Comparison of ENCODE assay signal across 12 cellular contexts in genomic region chr12:12883369-12884001, GRCh38. TPM values are rescaled to one million over a fixed set of nuclear protein-coding genes. Genes with fewer than 3 reads are reported as not detected.
DNase-seq lines count a peak whose midpoint lies in the region; ATAC-seq and TF ChIP-seq lines count a peak whose summit lies in the region.
"Had no signal": no experiment of that assay in that cellular context is flagged by ENCODE, and none has a peak within 500 bp of the region (broad histone marks: within the 10 kb centered on the region; RNA-seq: fewer than 3 reads in every experiment).

No MANE protein-coding gene starts in this region.

- no peaks in the 10 kb centered on the region for H3K9me3 Mint-ChIP-seq in activated CD8-positive, alpha-beta T cell treated with anti-CD3 and anti-CD28 coated beads for 36 hours

- WGBS in hepatocyte (ENCODE audit: low lambda C conversion rate, missing lambda C conversion rate), result 76% methylated on average over 6 of the region's 6 CpGs
- 75% methylated on average over 6 of the region's 6 CpGs for WGBS in smooth muscle cell (ENCODE audit: low lambda C conversion rate)

- CTCF ChIA-PET in activated CD8-positive, alpha-beta T cell treated with anti-CD3 and anti-CD28 coated beads for 36 hours (lab: Charles Lee), result no interaction called here

- H3K79me2 ChIP-seq in hepatocyte (no peaks in the 10 kb centered on the region), smooth muscle cell (ENCODE audit: low read depth) (no peaks in the 10 kb centered on the region)

- POLR2A ChIA-PET in activated CD8-positive, alpha-beta T cell treated with anti-CD3 and anti-CD28 coated beads for 36 hours (lab: Charles Lee), result no interaction called here

- H4K20me1 ChIP-seq in hepatocyte (ENCODE audit: insufficient read depth, poor library complexity, severe bottlenecking), result no peaks in the 10 kb centered on the region
- H4K20me1 ChIP-seq in smooth muscle cell (ENCODE audit: low read depth), result no peaks in the 10 kb centered on the region

- H3K4me3 Mint-ChIP-seq in activated CD8-positive, alpha-beta T cell treated with anti-CD3 and anti-CD28 coated beads for 36 hours, result no peak overlapping the region

- H3K9me2 ChIP-seq in hepatocyte (replicated peaks; ENCODE audit: insufficient read depth), result no peaks in the 10 kb centered on the region

- no peak overlapping the region for H3K4me3 ChIP-seq in adipocyte (ENCODE audit: low read length)
- H3K4me3 ChIP-seq in hepatocyte, result no peak overlapping the region
- no peak overlapping the region for H3K4me3 ChIP-seq in smooth muscle cell
- H3K4me3 ChIP-seq: cardiac muscle cell, GM12878 had no signal

- H3K27ac ChIP-seq in hepatocyte (peak overlapping the region; percentile 79), smooth muscle cell (ENCODE audit: low read depth) (peak overlapping the region; percentile 56)
- H3K27ac ChIP-seq: cardiac muscle cell had no signal

- H2AFZ ChIP-seq in hepatocyte (no peak overlapping the region), smooth muscle cell (ENCODE audit: low read depth) (no peak overlapping the region)

- H3K4me2 ChIP-seq in hepatocyte (peak overlapping the region; percentile 31), smooth muscle cell (no peak overlapping the region)

- H3K27me3 ChIP-seq in adipocyte (replicated peaks; ENCODE audit: control insufficient read depth, insufficient read depth, low read length) (no peaks in the 10 kb centered on the region), hepatocyte (no peaks in the 10 kb centered on the region), smooth muscle cell (ENCODE audit: low read depth) (no peaks in the 10 kb centered on the region)
- H3K27me3 ChIP-seq: cardiac muscle cell had no signal

- DNase-seq in H4 (ENCODE audit: low spot score) (peak; percentile 86), adipocyte (ENCODE audit: low read depth) (peak; percentile 66), hepatocyte (ENCODE audit: low spot score) (peak; percentile 64), smooth muscle cell (lab: John Stamatoyannopoulos, UW; ENCODE audit: unreplicated experiment) (no peak), ureter (ENCODE audit: low spot score) (no peak)
- no peak for DNase-seq in activated naive CD4-positive, alpha-beta T cell treated with anti-CD3 and anti-CD28 coated beads, Interleukin-2, amount 50 U/mL, for 16 hours
- no peak for DNase-seq in activated CD8-positive, alpha-beta T cell treated with anti-CD3 and anti-CD28 coated beads for 36 hours
- DNase-seq: activated CD8-positive, alpha-beta memory T cell treated with anti-CD3 and anti-CD28 coated beads, Interleukin-2, amount 50 U/mL, for 48 hours; NCI-H2029 had no signal

- no peak for ATAC-seq in activated CD8-positive, alpha-beta T cell treated with anti-CD3 and anti-CD28 coated beads for 36 hours
- no peak for ATAC-seq in HG02852 (IDR thresholded peaks at IDR 0.05; ENCODE audit: unreplicated experiment)
- ATAC-seq: GM12878 had no signal

- no peaks in the 10 kb centered on the region for H3F3A ChIP-seq in smooth muscle cell (ENCODE audit: low read depth)

- H3K4me1 Mint-ChIP-seq in activated CD8-positive, alpha-beta T cell treated with anti-CD3 and anti-CD28 coated beads for 36 hours (ENCODE audit: low read depth), result peaks cover 8% of the 10 kb centered on the region

- no peaks in the 10 kb centered on the region for H3K36me3 Mint-ChIP-seq in activated CD8-positive, alpha-beta T cell treated with anti-CD3 and anti-CD28 coated beads for 36 hours (ENCODE audit: low read depth)

- H3K9me3 ChIP-seq in adipocyte (ENCODE audit: control insufficient read depth, low read length), result no peaks in the 10 kb centered on the region
- no peaks in the 10 kb centered on the region for H3K9me3 ChIP-seq in hepatocyte (ENCODE audit: low read depth)
- no peaks in the 10 kb centered on the region for H3K9me3 ChIP-seq in smooth muscle cell (replicated peaks; ENCODE audit: low read depth)

- H3K27me3 Mint-ChIP-seq in activated CD8-positive, alpha-beta T cell treated with anti-CD3 and anti-CD28 coated beads for 36 hours, result no peaks in the 10 kb centered on the region

- intact Hi-C loops in activated CD8-positive, alpha-beta T cell treated with anti-CD3 and anti-CD28 coated beads for 36 hours (cut with micrococcal nuclease), result no loop called here

- peaks cover 3% of the 10 kb centered on the region for H3K4me1 ChIP-seq in adipocyte (ENCODE audit: control insufficient read depth, insufficient read depth, low read length)
- H3K4me1 ChIP-seq in hepatocyte (ENCODE audit: insufficient read depth), result peaks cover 26% of the 10 kb centered on the region
- H3K4me1 ChIP-seq in smooth muscle cell (ENCODE audit: low read depth), result no peaks in the 10 kb centered on the region

- TF ChIP-seq CTCF in hepatocyte (IDR thresholded peaks at IDR 0.05; ENCODE audit: poor library complexity), result no peak
- TF ChIP-seq CTCF in smooth muscle cell (IDR thresholded peaks at IDR 0.05; ENCODE audit: borderline replicate concordance, insufficient read depth, poor library complexity, severe bottlenecking), result no peak
- TF ChIP-seq CTCF in activated CD8-positive, alpha-beta T cell treated with anti-CD3 and anti-CD28 coated beads for 36 hours (IDR thresholded peaks at IDR 0.05), result no peak

- H3K36me3 ChIP-seq in adipocyte (ENCODE audit: control insufficient read depth, insufficient read depth, low read length, severe bottlenecking) (no peaks in the 10 kb centered on the region), hepatocyte (replicated peaks; ENCODE audit: insufficient read depth, low read depth) (no peaks in the 10 kb centered on the region), smooth muscle cell (ENCODE audit: low read depth) (no peaks in the 10 kb centered on the region)
- H3K36me3 ChIP-seq: cardiac muscle cell had no signal

- H3K9ac ChIP-seq in adipocyte (ENCODE audit: low read length), result no peak overlapping the region
- H3K9ac ChIP-seq in smooth muscle cell (ENCODE audit: low read depth), result no peak overlapping the region

- H3K27ac Mint-ChIP-seq in activated CD8-positive, alpha-beta T cell treated with anti-CD3 and anti-CD28 coated beads for 36 hours, result no peak overlapping the region

RNA-seq across cellular contexts. Expression of gene GPRC5A, which starts 7.9 kb away (rescaled TPM):
- 10.1 and 10.9 TPM in 2 replicates for total RNA-seq in H4 (2014; rRNA removed; shearing (Covaris generic))
- total RNA-seq in hepatocyte (49.8 and 60.2 TPM in 2 replicates), smooth muscle cell (39.2 and 47.5 TPM in 2 replicates), ureter (26.2 TPM)
- polyA plus RNA-seq in hepatocyte (80.4 and 97.0 TPM in 2 replicates), smooth muscle cell (13.6 and 79.1 TPM in 2 replicates)
- under 1 TPM in 1 of 2 experiments, not detected in 1; 0.11 TPM for total RNA-seq in activated CD8-positive, alpha-beta T cell treated with anti-CD3 and anti-CD28 coated beads for 36 hours

Comparison
In these comparisons a context has a peak if more than half of its experiments do, and no peak if none do; other contexts are left out.
1. DNase-seq: peak in H4 (single experiment), adipocyte (single experiment) and hepatocyte (single experiment); none in smooth muscle cell (single experiment), activated naive CD4-positive, alpha-beta T cell treated with anti-CD3 and anti-CD28 coated beads, Interleukin-2, amount 50 U/mL, for 16 hours (single experiment), activated CD8-positive, alpha-beta T cell treated with anti-CD3 and anti-CD28 coated beads for 36 hours (single experiment) and ureter (single experiment).